Comparison of ENCODE assay signal across 16 cellular contexts in genomic region chr3:8571256-8571655, GRCh38.
DNase-seq lines count a peak whose midpoint lies in the region; FAIRE-seq and TF ChIP-seq lines count a peak whose summit lies in the region.
"Had no signal": no experiment of that assay in that cellular context is flagged by ENCODE, and none has a peak within 500 bp of the region (broad histone marks: within the 10 kb centered on the region; RNA-seq: fewer than 3 reads in every experiment).

No MANE protein-coding gene starts in this region.

- H2AFZ ChIP-seq in endothelial cell of umbilical vein (ENCODE audit: low read depth, low read length): peak overlapping the region; percentile 86

- no peak for TF ChIP-seq CTCF in NB4 (IDR thresholded peaks at IDR 0.05; ENCODE audit: low read depth, low read length)
- TF ChIP-seq CTCF in endothelial cell of umbilical vein (IDR thresholded peaks at IDR 0.05; ENCODE audit: extremely low read depth in 1 of 2, insufficient read depth in 1 of 2, low read depth in 1 of 2, low read length in 2 of 2): no peak
- TF ChIP-seq CTCF in spleen (IDR thresholded peaks at IDR 0.05 in 8 of 11, conservative IDR thresholded peaks at IDR 0.05 in 3 of 11): no peak

- peak; percentile 58 for DNase-seq in CMK (ENCODE audit: low read depth)
- peak; percentile 6 for DNase-seq in NB4 (ENCODE audit: low read depth)
- peak; percentile 26 for DNase-seq in endothelial cell of umbilical vein (ENCODE audit: low read depth, low spot score)
- DNase-seq in spleen: no peak
- no peak for DNase-seq in central memory CD4-positive, alpha-beta T cell
- DNase-seq in NCI-H2029 treated with DMSO at 0.1 percent for 48 hours (lab: John Stamatoyannopoulos, UW): no peak
- DNase-seq in C1 segment of cervical spinal cord (lab: John Stamatoyannopoulos, UW): no peak
- DNase-seq: activated naive CD4-positive, alpha-beta T cell treated with anti-CD3 and anti-CD28 coated beads, Interleukin-2, amount 10 ng/mL, durations not matched to agents 7 days and 5 days; BE2C; brain microvascular endothelial cell; H7; hypothalamus; Karpas-422; kidney glomerular epithelial cell; NCI-H187 treated with DMSO at 0.1 percent for 48 hours; NCI-H510A treated with DMSO at 0.1 percent for 48 hours had no signal

- H3K9ac ChIP-seq in endothelial cell of umbilical vein (replicated peaks; ENCODE audit: extremely low read depth, insufficient read depth, low read length): no peak overlapping the region

- dilution Hi-C loops in endothelial cell of umbilical vein (cut with MboI; ENCODE audit: extremely low pct_ligation_motif_present, low sequenced_read_pairs): no loop called here

- H4K20me1 ChIP-seq in endothelial cell of umbilical vein (replicated peaks; ENCODE audit: control insufficient read depth, extremely low read depth, insufficient read depth, low read length): no peaks in the 10 kb centered on the region

- CTCF ChIA-PET in endothelial cell of umbilical vein (lab: Charles Lee): no interaction called here

- H3K4me3 ChIP-seq in NB4 (ENCODE audit: low read depth, low read length) (no peak overlapping the region), endothelial cell of umbilical vein (replicated peaks in 1 of 3; ENCODE audit: insufficient read depth in 1 of 3, low read depth in 1 of 3, low read length in 3 of 3) (no peak overlapping the region), spleen (no peak overlapping the region)

- H3K4me1 ChIP-seq in endothelial cell of umbilical vein (ENCODE audit: control insufficient read depth, extremely low read depth, insufficient read depth, low read length) (peaks cover 14% of the 10 kb centered on the region), spleen (peaks cover 0 to 41% (median 22%) of the 10 kb centered on the region in 6 donors)
- H3K4me1 ChIP-seq: BE2C had no signal

- FAIRE-seq in endothelial cell of umbilical vein (lab: Jason Lieb, UNC): peak; percentile 26

- intact Hi-C loops in endothelial cell of umbilical vein (cut with micrococcal nuclease): loop anchor here (2.0 kb wide), 1 partner anchor 70 kb away; the partner anchor contains the start of gene LMCD1
- intact Hi-C loops in spleen (cut with DNase I; ENCODE audit: low total_unique reads): no loop called here

- H3K9me1 ChIP-seq in endothelial cell of umbilical vein (replicated peaks; ENCODE audit: control insufficient read depth, extremely low read depth, insufficient read depth, low read length): no peaks in the 10 kb centered on the region

- H3K9me3 ChIP-seq in endothelial cell of umbilical vein (replicated peaks; ENCODE audit: control insufficient read depth, insufficient read depth, low read length) (no peaks in the 10 kb centered on the region), spleen (no peaks in the 10 kb centered on the region)
- H3K9me3 ChIP-seq: BE2C had no signal

- no peak overlapping the region for H3K27ac ChIP-seq in endothelial cell of umbilical vein (ENCODE audit: insufficient read depth, low read depth, low read length)
- H3K27ac ChIP-seq in spleen: peak overlapping the region; percentile 16 to 79 (median 60)
- H3K27ac ChIP-seq: brain microvascular endothelial cell had no signal

- TF ChIP-seq POLR2A in NB4 (IDR thresholded peaks at IDR 0.05; ENCODE audit: extremely low read depth, insufficient read length) (no peak), endothelial cell of umbilical vein (IDR thresholded peaks at IDR 0.05; ENCODE audit: low read depth, low read length) (no peak), spleen (IDR thresholded peaks at IDR 0.05) (no peak)

- H3K36me3 ChIP-seq in endothelial cell of umbilical vein (ENCODE audit: control insufficient read depth in 2 of 2, extremely low read depth in 1 of 2, insufficient read depth in 2 of 2, low read length in 2 of 2) (no peaks in the 10 kb centered on the region), spleen (peaks cover 0 to 46% (median 11%) of the 10 kb centered on the region in 6 donors)
- H3K36me3 ChIP-seq: BE2C had no signal

- no peaks in the 10 kb centered on the region for H3K79me2 ChIP-seq in endothelial cell of umbilical vein (ENCODE audit: control insufficient read depth, insufficient read depth, low read length)

- no TSS peak for BruUV-seq in endothelial cell of umbilical vein (replicated peaks; lab: Mats Ljungman, UMichigan)

- 39 to 82% (median 50%) methylated on average over 2 to 3 of the region's 3 CpGs for WGBS in spleen, 5 donors

- H3K27me3 ChIP-seq in endothelial cell of umbilical vein (ENCODE audit: control insufficient read depth in 2 of 2, insufficient read depth in 2 of 2, low read length in 2 of 2) (no peaks in the 10 kb centered on the region), spleen (replicated peaks in 1 of 7) (no peaks in the 10 kb centered on the region)
- H3K27me3 ChIP-seq: BE2C, brain microvascular endothelial cell had no signal

- POLR2A ChIA-PET in endothelial cell of umbilical vein (lab: Charles Lee): no interaction called here

- H3K4me2 ChIP-seq in endothelial cell of umbilical vein (ENCODE audit: insufficient read depth, low read length): peak overlapping the region; percentile 38

TF ChIP-seq in endothelial cell of umbilical vein, 7 proteins besides CTCF, POLR2A, EP300 and RAD21:
- TF ChIP-seq POLR2AphosphoS5 (IDR thresholded peaks at IDR 0.05; ENCODE audit: insufficient read depth, low read depth, low read length) (no peak), JUN (IDR thresholded peaks at IDR 0.05; ENCODE audit: borderline replicate concordance, insufficient read depth, insufficient read length, low read depth) (no peak), GATA2 (IDR thresholded peaks at IDR 0.05; ENCODE audit: insufficient read depth, insufficient read length, low read depth, low read length) (no peak), FOS (IDR thresholded peaks at IDR 0.05; ENCODE audit: borderline replicate concordance, insufficient read depth, low read length) (no peak), MYC (IDR thresholded peaks at IDR 0.05; ENCODE audit: low read depth, low read length) (no peak), EZH2 (IDR thresholded peaks at IDR 0.05; ENCODE audit: borderline replicate concordance, low read depth, low read length, severe bottlenecking) (no peak)
- TF ChIP-seq, protein P1, sequence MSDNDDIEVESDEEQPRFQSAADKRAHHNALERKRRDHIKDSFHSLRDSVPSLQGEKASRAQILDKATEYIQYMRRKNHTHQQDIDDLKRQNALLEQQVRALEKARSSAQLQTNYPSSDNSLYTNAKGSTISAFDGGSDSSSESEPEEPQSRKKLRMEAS (IDR thresholded peaks at IDR 0.05; ENCODE audit: insufficient read depth, insufficient read length): no peak

Comparison
In these comparisons a context has a peak if more than half of its experiments do, and no peak if none do; other contexts are left out.
1. DNase-seq: peak in CMK (single experiment), NB4 (single experiment) and endothelial cell of umbilical vein (single experiment); none in spleen (single experiment), central memory CD4-positive, alpha-beta T cell (single experiment), NCI-H2029 treated with DMSO at 0.1 percent for 48 hours (single experiment) and C1 segment of cervical spinal cord (0 of 14).